In genomic region chr6:137155830-137156229, GRCh38 we compare ENCODE assay signal across 1 cellular context.
TF ChIP-seq lines count a peak whose summit lies in the region.

No MANE protein-coding gene starts in this region.

TF ChIP-seq in K562, 482 proteins besides CTCF, POLR2A, EP300 and RAD21 (continued from another document and continues in another):
- TF ChIP-seq, protein P1, sequence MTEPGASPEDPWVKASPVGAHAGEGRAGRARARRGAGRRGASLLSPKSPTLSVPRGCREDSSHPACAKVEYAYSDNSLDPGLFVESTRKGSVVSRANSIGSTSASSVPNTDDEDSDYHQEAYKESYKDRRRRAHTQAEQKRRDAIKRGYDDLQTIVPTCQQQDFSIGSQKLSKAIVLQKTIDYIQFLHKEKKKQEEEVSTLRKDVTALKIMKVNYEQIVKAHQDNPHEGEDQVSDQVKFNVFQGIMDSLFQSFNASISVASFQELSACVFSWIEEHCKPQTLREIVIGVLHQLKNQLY (CRISPR knock-in tag; conservative IDR thresholded peaks at IDR 0.05) = no peak
- TF ChIP-seq ARID1B (IDR thresholded peaks at IDR 0.05) = 0 out of 2 replicates have a peak, but pooled peaks have one; percentile 7
- no peak for TF ChIP-seq KDM5B (IDR thresholded peaks at IDR 0.05; ENCODE audit: insufficient replicate concordance, low read depth, low read length)
- TF ChIP-seq, protein P2, sequence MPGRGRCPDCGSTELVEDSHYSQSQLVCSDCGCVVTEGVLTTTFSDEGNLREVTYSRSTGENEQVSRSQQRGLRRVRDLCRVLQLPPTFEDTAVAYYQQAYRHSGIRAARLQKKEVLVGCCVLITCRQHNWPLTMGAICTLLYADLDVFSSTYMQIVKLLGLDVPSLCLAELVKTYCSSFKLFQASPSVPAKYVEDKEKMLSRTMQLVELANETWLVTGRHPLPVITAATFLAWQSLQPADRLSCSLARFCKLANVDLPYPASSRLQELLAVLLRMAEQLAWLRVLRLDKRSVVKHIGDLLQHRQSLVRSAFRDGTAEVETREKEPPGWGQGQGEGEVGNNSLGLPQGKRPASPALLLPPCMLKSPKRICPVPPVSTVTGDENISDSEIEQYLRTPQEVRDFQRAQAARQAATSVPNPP (IDR thresholded peaks at IDR 0.05; ENCODE audit: borderline replicate concordance, insufficient read depth, insufficient read length) = no peak
- TF ChIP-seq, protein P3, sequence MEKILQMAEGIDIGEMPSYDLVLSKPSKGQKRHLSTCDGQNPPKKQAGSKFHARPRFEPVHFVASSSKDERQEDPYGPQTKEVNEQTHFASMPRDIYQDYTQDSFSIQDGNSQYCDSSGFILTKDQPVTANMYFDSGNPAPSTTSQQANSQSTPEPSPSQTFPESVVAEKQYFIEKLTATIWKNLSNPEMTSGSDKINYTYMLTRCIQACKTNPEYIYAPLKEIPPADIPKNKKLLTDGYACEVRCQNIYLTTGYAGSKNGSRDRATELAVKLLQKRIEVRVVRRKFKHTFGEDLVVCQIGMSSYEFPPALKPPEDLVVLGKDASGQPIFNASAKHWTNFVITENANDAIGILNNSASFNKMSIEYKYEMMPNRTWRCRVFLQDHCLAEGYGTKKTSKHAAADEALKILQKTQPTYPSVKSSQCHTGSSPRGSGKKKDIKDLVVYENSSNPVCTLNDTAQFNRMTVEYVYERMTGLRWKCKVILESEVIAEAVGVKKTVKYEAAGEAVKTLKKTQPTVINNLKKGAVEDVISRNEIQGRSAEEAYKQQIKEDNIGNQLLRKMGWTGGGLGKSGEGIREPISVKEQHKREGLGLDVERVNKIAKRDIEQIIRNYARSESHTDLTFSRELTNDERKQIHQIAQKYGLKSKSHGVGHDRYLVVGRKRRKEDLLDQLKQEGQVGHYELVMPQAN (IDR thresholded peaks at IDR 0.05; ENCODE audit: borderline replicate concordance) = no peak
- TF ChIP-seq FUS (optimal IDR thresholded peaks at IDR 0.05; ENCODE audit: low read depth, low read length) = no peak
- TF ChIP-seq GATAD2B (IDR thresholded peaks at IDR 0.05; ENCODE audit: borderline replicate concordance) = no peak
- TF ChIP-seq POU5F1 (IDR thresholded peaks at IDR 0.05; ENCODE audit: borderline replicate concordance, low read depth, low read length, partially characterized antibody) = no peak
- no peak for TF ChIP-seq ERF (CRISPR knock-in tag; IDR thresholded peaks at IDR 0.05)
- TF ChIP-seq HDAC2 (IDR thresholded peaks at IDR 0.05) = no peak
- TF ChIP-seq ZFX (CRISPR knock-in tag; IDR thresholded peaks at IDR 0.05) = no peak
- no peak for TF ChIP-seq ZBTB9 (CRISPR knock-in tag; IDR thresholded peaks at IDR 0.05)
- TF ChIP-seq NUFIP1 (IDR thresholded peaks at IDR 0.05; ENCODE audit: partially characterized antibody) = no peak
- TF ChIP-seq ATF1 (CRISPR knock-in tag; IDR thresholded peaks at IDR 0.05) = no peak
- no peak for TF ChIP-seq ATF1 (tag; IDR thresholded peaks at IDR 0.05)
- no peak for TF ChIP-seq SMARCA5 (IDR thresholded peaks at IDR 0.05)
- TF ChIP-seq BACH1 (tag; IDR thresholded peaks at IDR 0.05) = no peak
- TF ChIP-seq, protein P4, sequence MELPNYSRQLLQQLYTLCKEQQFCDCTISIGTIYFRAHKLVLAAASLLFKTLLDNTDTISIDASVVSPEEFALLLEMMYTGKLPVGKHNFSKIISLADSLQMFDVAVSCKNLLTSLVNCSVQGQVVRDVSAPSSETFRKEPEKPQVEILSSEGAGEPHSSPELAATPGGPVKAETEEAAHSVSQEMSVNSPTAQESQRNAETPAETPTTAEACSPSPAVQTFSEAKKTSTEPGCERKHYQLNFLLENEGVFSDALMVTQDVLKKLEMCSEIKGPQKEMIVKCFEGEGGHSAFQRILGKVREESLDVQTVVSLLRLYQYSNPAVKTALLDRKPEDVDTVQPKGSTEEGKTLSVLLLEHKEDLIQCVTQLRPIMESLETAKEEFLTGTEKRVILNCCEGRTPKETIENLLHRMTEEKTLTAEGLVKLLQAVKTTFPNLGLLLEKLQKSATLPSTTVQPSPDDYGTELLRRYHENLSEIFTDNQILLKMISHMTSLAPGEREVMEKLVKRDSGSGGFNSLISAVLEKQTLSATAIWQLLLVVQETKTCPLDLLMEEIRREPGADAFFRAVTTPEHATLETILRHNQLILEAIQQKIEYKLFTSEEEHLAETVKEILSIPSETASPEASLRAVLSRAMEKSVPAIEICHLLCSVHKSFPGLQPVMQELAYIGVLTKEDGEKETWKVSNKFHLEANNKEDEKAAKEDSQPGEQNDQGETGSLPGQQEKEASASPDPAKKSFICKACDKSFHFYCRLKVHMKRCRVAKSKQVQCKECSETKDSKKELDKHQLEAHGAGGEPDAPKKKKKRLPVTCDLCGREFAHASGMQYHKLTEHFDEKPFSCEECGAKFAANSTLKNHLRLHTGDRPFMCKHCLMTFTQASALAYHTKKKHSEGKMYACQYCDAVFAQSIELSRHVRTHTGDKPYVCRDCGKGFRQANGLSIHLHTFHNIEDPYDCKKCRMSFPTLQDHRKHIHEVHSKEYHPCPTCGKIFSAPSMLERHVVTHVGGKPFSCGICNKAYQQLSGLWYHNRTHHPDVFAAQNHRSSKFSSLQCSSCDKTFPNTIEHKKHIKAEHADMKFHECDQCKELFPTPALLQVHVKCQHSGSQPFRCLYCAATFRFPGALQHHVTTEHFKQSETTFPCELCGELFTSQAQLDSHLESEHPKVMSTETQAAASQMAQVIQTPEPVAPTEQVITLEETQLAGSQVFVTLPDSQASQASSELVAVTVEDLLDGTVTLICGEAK (IDR thresholded peaks at IDR 0.05) = no peak
- TF ChIP-seq, protein P4 (CRISPR knock-in tag; IDR thresholded peaks at IDR 0.05) = no peak
- TF ChIP-seq ASH1L (IDR thresholded peaks at IDR 0.05; ENCODE audit: borderline replicate concordance, low read depth, partially characterized antibody) = no peak
- TF ChIP-seq PHTF2 (CRISPR knock-in tag; IDR thresholded peaks at IDR 0.05) = no peak
- no peak for TF ChIP-seq HNRNPK (IDR thresholded peaks at IDR 0.05; ENCODE audit: low read depth, low read length, poor library complexity, severe bottlenecking)
- 0 out of 2 replicates have a peak, but pooled peaks have one; percentile 10 for TF ChIP-seq ZNF830 (CRISPR knock-in tag; IDR thresholded peaks at IDR 0.05)
- TF ChIP-seq, protein P5, sequence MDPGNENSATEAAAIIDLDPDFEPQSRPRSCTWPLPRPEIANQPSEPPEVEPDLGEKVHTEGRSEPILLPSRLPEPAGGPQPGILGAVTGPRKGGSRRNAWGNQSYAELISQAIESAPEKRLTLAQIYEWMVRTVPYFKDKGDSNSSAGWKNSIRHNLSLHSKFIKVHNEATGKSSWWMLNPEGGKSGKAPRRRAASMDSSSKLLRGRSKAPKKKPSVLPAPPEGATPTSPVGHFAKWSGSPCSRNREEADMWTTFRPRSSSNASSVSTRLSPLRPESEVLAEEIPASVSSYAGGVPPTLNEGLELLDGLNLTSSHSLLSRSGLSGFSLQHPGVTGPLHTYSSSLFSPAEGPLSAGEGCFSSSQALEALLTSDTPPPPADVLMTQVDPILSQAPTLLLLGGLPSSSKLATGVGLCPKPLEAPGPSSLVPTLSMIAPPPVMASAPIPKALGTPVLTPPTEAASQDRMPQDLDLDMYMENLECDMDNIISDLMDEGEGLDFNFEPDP (CRISPR knock-in tag; IDR thresholded peaks at IDR 0.05) = no peak
- no peak for TF ChIP-seq CREB1 (IDR thresholded peaks at IDR 0.05)
- no peak for TF ChIP-seq CREB1 (CRISPR knock-in tag; IDR thresholded peaks at IDR 0.05)
- no peak for TF ChIP-seq BHLHE40 (IDR thresholded peaks at IDR 0.05; ENCODE audit: low read length)
- no peak for TF ChIP-seq SRSF9 (IDR thresholded peaks at IDR 0.05; ENCODE audit: borderline replicate concordance, low read depth, low read length)
- no peak for TF ChIP-seq ELK1 (CRISPR knock-in tag; IDR thresholded peaks at IDR 0.05)
- TF ChIP-seq, protein P6, sequence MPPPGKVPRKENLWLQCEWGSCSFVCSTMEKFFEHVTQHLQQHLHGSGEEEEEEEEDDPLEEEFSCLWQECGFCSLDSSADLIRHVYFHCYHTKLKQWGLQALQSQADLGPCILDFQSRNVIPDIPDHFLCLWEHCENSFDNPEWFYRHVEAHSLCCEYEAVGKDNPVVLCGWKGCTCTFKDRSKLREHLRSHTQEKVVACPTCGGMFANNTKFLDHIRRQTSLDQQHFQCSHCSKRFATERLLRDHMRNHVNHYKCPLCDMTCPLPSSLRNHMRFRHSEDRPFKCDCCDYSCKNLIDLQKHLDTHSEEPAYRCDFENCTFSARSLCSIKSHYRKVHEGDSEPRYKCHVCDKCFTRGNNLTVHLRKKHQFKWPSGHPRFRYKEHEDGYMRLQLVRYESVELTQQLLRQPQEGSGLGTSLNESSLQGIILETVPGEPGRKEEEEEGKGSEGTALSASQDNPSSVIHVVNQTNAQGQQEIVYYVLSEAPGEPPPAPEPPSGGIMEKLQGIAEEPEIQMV (tag; conservative IDR thresholded peaks at IDR 0.05; ENCODE audit: low read depth) = no peak
- TF ChIP-seq ZNF445 (CRISPR knock-in tag; IDR thresholded peaks at IDR 0.05; ENCODE audit: low read depth) = no peak
- TF ChIP-seq, protein P7, sequence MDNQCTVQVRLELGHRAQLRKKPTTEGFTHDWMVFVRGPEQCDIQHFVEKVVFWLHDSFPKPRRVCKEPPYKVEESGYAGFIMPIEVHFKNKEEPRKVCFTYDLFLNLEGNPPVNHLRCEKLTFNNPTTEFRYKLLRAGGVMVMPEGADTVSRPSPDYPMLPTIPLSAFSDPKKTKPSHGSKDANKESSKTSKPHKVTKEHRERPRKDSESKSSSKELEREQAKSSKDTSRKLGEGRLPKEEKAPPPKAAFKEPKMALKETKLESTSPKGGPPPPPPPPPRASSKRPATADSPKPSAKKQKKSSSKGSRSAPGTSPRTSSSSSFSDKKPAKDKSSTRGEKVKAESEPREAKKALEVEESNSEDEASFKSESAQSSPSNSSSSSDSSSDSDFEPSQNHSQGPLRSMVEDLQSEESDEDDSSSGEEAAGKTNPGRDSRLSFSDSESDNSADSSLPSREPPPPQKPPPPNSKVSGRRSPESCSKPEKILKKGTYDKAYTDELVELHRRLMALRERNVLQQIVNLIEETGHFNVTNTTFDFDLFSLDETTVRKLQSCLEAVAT (IDR thresholded peaks at IDR 0.05) = 0 out of 4 replicates have a peak, but pooled peaks of 1 of the 2 experiments have one; percentile 44
- TF ChIP-seq, protein P8, sequence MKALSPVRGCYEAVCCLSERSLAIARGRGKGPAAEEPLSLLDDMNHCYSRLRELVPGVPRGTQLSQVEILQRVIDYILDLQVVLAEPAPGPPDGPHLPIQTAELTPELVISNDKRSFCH (CRISPR knock-in tag; IDR thresholded peaks at IDR 0.05) = no peak
- TF ChIP-seq, protein P8 (tag; IDR thresholded peaks at IDR 0.05) = no peak
- no peak for TF ChIP-seq SRSF7 (optimal IDR thresholded peaks at IDR 0.05; ENCODE audit: low read depth, low read length)
- TF ChIP-seq FOXK1 (CRISPR knock-in tag; IDR thresholded peaks at IDR 0.05; ENCODE audit: borderline replicate concordance) = no peak
- no peak for TF ChIP-seq HIVEP1 (CRISPR knock-in tag; IDR thresholded peaks at IDR 0.05)
